Comparison of ENCODE assay signal across 8 cellular contexts in genomic region chr20:32482251-32483220, GRCh38.
DNase-seq lines count a peak whose midpoint lies in the region; ATAC-seq and TF ChIP-seq lines count a peak whose summit lies in the region.

No MANE protein-coding gene starts in this region.

- H3K9me3 ChIP-seq in BE2C (no peaks in the 10 kb centered on the region), HUES48 (ENCODE audit: control insufficient read depth, insufficient read depth, low read length) (no peaks in the 10 kb centered on the region), endocrine pancreas (ENCODE audit: control insufficient read depth, low read length) (no peaks in the 10 kb centered on the region), mononuclear cell (ENCODE audit: low read depth, low read length) (no peaks in the 10 kb centered on the region)

- H3K27me3 ChIP-seq in BE2C (no peaks in the 10 kb centered on the region), HUES48 (ENCODE audit: control insufficient read depth, insufficient read depth, low read length) (no peaks in the 10 kb centered on the region; the same call in 1 of the 2 replicates), endocrine pancreas (ENCODE audit: control insufficient read depth, insufficient read depth, low read length) (no peaks in the 10 kb centered on the region), mononuclear cell (ENCODE audit: insufficient read depth, low read length) (no peaks in the 10 kb centered on the region)

- H3K4me1 Mint-ChIP-seq in type B pancreatic cell (ENCODE audit: unreplicated experiment), result peaks cover 58% of the 10 kb centered on the region

- no peak overlapping the region for H3K9ac ChIP-seq in HUES48 (ENCODE audit: low read depth, low read length)
- H3K9ac ChIP-seq in endocrine pancreas (ENCODE audit: control insufficient read depth, insufficient read depth, low read length), result peak overlapping the region; percentile 52

- H3K36me3 ChIP-seq in BE2C (no peaks in the 10 kb centered on the region), HUES48 (ENCODE audit: control insufficient read depth, insufficient read depth, low read length) (no peaks in the 10 kb centered on the region), endocrine pancreas (ENCODE audit: control insufficient read depth, insufficient read depth, low read length) (no peaks in the 10 kb centered on the region)

- DNase-seq in BE2C (peak; percentile 48), type B pancreatic cell (ENCODE audit: extremely low spot score, unreplicated experiment) (peak; percentile 83), cerebellum (ENCODE audit: low spot score) (no peak)

- H3K4me1 ChIP-seq in BE2C, result peaks cover 7% of the 10 kb centered on the region
- H3K4me1 ChIP-seq in HUES48 (ENCODE audit: control insufficient read depth, insufficient read depth, low read length), result peaks cover 26% of the 10 kb centered on the region
- H3K4me1 ChIP-seq in endocrine pancreas (ENCODE audit: control insufficient read depth, insufficient read depth, low read length), result no peaks in the 10 kb centered on the region
- peaks cover 55% of the 10 kb centered on the region for H3K4me1 ChIP-seq in mononuclear cell (ENCODE audit: insufficient read depth, low read length)

- H3K27me3 Mint-ChIP-seq in type B pancreatic cell, result peaks cover 4% of the 10 kb centered on the region

- H3K27ac ChIP-seq in HUES48 (ENCODE audit: low read depth, low read length) (peak overlapping the region; percentile 90), VCaP (peak overlapping the region; percentile 98)

- H3K36me3 Mint-ChIP-seq in type B pancreatic cell, result no peaks in the 10 kb centered on the region

- TF ChIP-seq CTCF in BE2C (IDR thresholded peaks at IDR 0.05; ENCODE audit: low read depth, low read length) (no peak), VCaP (conservative IDR thresholded peaks at IDR 0.05) (no peak), type B pancreatic cell (conservative IDR thresholded peaks at IDR 0.05) (no peak)

- no peak for ATAC-seq in HG03457 (IDR thresholded peaks at IDR 0.05; ENCODE audit: unreplicated experiment)

- peak overlapping the region; percentile 54 for H3K27ac Mint-ChIP-seq in type B pancreatic cell

- H3K4me3 ChIP-seq in BE2C (ENCODE audit: low read depth, low read length) (peak overlapping the region; percentile 72), HUES48 (ENCODE audit: low read depth, low read length) (peak overlapping the region; percentile 77), endocrine pancreas (ENCODE audit: control insufficient read depth, insufficient read depth, low read length) (peak overlapping the region; percentile 6), mononuclear cell (ENCODE audit: low read length) (peak overlapping the region; percentile 47)

- peak overlapping the region; percentile 90 for H3K4me3 Mint-ChIP-seq in type B pancreatic cell

- H3K9me3 Mint-ChIP-seq in type B pancreatic cell, result no peaks in the 10 kb centered on the region

Comparison
In these comparisons a context has a peak if more than half of its experiments do, and no peak if none do; other contexts are left out.
1. H3K4me3 ChIP-seq: peak in every context shown above with its lines; median percentile 77 in HUES48; 72 in BE2C; 47 in mononuclear cell; 6 in endocrine pancreas.